8 cellular contexts compared by ENCODE assay signal in the genomic region with DNA sequence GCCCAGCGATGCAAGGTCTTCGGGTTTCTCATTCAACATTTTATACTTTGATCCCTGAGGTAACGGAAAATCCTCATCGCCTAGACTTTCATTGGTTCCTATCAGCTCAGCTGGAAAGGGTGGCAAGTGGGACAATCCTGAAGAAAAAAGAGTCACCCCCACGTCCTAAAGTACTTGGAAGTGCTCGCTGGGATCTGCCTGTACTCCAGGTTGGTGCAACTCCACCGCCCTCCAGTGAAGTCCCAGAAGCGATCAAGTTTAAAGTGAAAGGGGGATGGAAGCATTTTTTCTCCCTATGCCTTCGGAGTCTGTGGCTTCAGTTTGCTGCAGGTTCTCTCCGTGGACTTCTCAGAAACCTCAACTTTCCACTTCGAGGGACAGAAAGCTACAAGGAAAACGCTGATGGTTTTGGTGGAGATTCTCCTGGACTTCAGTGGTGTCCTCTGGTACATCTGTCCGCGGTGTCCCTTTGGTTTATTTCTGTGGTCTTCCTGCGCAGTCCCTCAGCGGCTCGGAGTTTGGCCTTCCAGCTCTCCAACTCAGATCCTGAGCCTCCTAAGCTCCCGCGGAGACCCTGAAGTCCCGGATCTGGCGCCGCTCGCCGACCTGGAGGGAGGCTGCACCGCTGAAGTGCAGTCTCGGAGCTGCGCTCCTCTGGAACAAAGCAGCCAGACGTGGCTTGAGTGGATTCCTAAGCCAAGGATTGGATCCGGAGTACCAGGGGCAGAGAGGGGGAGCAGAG. TPM values are rescaled to one million over a fixed set of nuclear protein-coding genes. Genes with fewer than 3 reads are reported as not detected.
DNase-seq lines count a peak whose midpoint lies in the region; ATAC-seq and TF ChIP-seq lines count a peak whose summit lies in the region.

No MANE protein-coding gene starts in this region.

- H3K27ac ChIP-seq in Panc1 (ENCODE audit: low read length) = peak overlapping the region; percentile 95
- H3K27ac ChIP-seq in ovary = peak overlapping the region; percentile 17 to 54

- H3K9me3 ChIP-seq in HAP-1 = no peaks in the 10 kb centered on the region
- no peaks in the 10 kb centered on the region for H3K9me3 ChIP-seq in Panc1 (ENCODE audit: control insufficient read depth, insufficient read depth, low read depth, low read length)
- no peaks in the 10 kb centered on the region for H3K9me3 ChIP-seq in ovary

- POLR2A ChIA-PET in Panc1 (lab: Charles Lee) = interaction anchor here (0.6 kb wide), 1 partner anchor 303 kb away, joined by 4 read pairs; no protein-coding TSS in a partner anchor

- peak; percentile 80 to 88 for DNase-seq in HAP-1 (ENCODE audit: low spot score in 2 of 2)
- no peak for DNase-seq in Panc1 (ENCODE audit: low read depth, low spot score)
- peak; percentile 17 for DNase-seq in globus pallidus (ENCODE audit: low spot score)
- peak in 4 of 5 donors; percentile 44 to 71 (median 56) for DNase-seq in ovary
- no peak for DNase-seq in OCI-M2 (lab: John Stamatoyannopoulos, UW; ENCODE audit: unreplicated experiment)
- DNase-seq in stimulated activated CD4-positive, alpha-beta T cell treated with anti-CD3 and anti-CD28 coated beads, Interleukin-4, amount 100 ng/mL, for 4 hours = no peak

- CTCF ChIA-PET in Panc1 (lab: Charles Lee) = no interaction called here

- H3K36me3 ChIP-seq in HAP-1 (replicated peaks) (no peaks in the 10 kb centered on the region), Panc1 (ENCODE audit: control insufficient read depth, insufficient read depth, low read length) (no peaks in the 10 kb centered on the region), ovary (no peaks in the 10 kb centered on the region)

- TF ChIP-seq CTCF in Panc1 (IDR thresholded peaks at IDR 0.05) (no peak), ovary (IDR thresholded peaks at IDR 0.05) (no peak)

- TF ChIP-seq EP300 in ovary (IDR thresholded peaks at IDR 0.05) = no peak

- H3K27me3 ChIP-seq in HAP-1 (ENCODE audit: low read depth) = no peaks in the 10 kb centered on the region
- no peaks in the 10 kb centered on the region for H3K27me3 ChIP-seq in Panc1 (ENCODE audit: control insufficient read depth, insufficient read depth, low read length)
- no peaks in the 10 kb centered on the region for H3K27me3 ChIP-seq in ovary

- intact Hi-C loops in Panc1 (cut with micrococcal nuclease; ENCODE audit: unreplicated experiment) (loop anchor here (10.0 kb wide), 3 partner anchors 180 to 590 kb away; no protein-coding TSS in a partner anchor), ovary (cut with DNase I) (no loop called here)

- ATAC-seq in Panc1 (peak; percentile 57), GM19395 (IDR thresholded peaks at IDR 0.05; ENCODE audit: unreplicated experiment) (no peak), GM19328 (IDR thresholded peaks at IDR 0.05; ENCODE audit: unreplicated experiment) (no peak)

- in situ Hi-C loops in HAP-1 (cut with MboI; ENCODE audit: low sequenced_read_pairs) = loop anchor here (25.0 kb wide), 1 partner anchor 1618 kb away; no protein-coding TSS in a partner anchor
- in situ Hi-C loops in Panc1 (cut with HindIII; ENCODE audit: low pct_unique_long_range_greater_than_20kb, low sequenced_read_pairs) = no loop called here

- no peak for TF ChIP-seq POLR2A in ovary (IDR thresholded peaks at IDR 0.05)

- TSS peak; percentile 53 for BruUV-seq in Panc1 (replicated peaks; lab: Mats Ljungman, UMichigan)

- H3K4me3 ChIP-seq in HAP-1 = peak overlapping the region; percentile 51
- H3K4me3 ChIP-seq in Panc1 (ENCODE audit: low read depth in 2 of 2, low read length in 2 of 2) = peak overlapping the region; percentile 62 to 84
- peak overlapping the region; percentile 38 for H3K4me3 ChIP-seq in ovary

- 0 to 3% (median 2%) methylated on average over 29 of the region's 29 CpGs for WGBS in ovary, 3 donors

- H3K4me1 ChIP-seq in HAP-1 (peaks cover 20% of the 10 kb centered on the region), Panc1 (ENCODE audit: control insufficient read depth, insufficient read depth, low read length) (peaks cover 5% of the 10 kb centered on the region), ovary (ENCODE audit: insufficient read depth) (peaks cover 1% of the 10 kb centered on the region)

RNA-seq across cellular contexts. Expression of a gene that starts 1.7 kb away (rescaled TPM):
- total RNA-seq in Panc1 (2021; ENCODE audit: unreplicated experiment) = 9.8 TPM
- 10.2 TPM for polyA plus RNA-seq in Panc1 (2012; ENCODE audit: insufficient read length)
- total RNA-seq in ovary = 1 to 10 TPM in 6 of 7 donors, under 1 TPM in 1; 0.73 to 6.1 (median 3.1) TPM
- polyA plus RNA-seq in ovary = 1 to 10 TPM in 1 of 2 donors, under 1 TPM in 1; 0.71 to 2.1 TPM

Comparison
In these comparisons a context has a peak if more than half of its experiments do, and no peak if none do; other contexts are left out.
1. DNase-seq: peak in HAP-1 (2 of 2), globus pallidus (single experiment) and ovary (4 of 5); none in Panc1 (single experiment), OCI-M2 (single experiment) and stimulated activated CD4-positive, alpha-beta T cell treated with anti-CD3 and anti-CD28 coated beads, Interleukin-4, amount 100 ng/mL, for 4 hours (0 of 2).
2. Peak in every context shown above with its lines, with median percentiles within 50 percentile points of each other: H3K4me3 ChIP-seq.